8 cellular contexts compared by ENCODE assay signal in the genomic region with DNA sequence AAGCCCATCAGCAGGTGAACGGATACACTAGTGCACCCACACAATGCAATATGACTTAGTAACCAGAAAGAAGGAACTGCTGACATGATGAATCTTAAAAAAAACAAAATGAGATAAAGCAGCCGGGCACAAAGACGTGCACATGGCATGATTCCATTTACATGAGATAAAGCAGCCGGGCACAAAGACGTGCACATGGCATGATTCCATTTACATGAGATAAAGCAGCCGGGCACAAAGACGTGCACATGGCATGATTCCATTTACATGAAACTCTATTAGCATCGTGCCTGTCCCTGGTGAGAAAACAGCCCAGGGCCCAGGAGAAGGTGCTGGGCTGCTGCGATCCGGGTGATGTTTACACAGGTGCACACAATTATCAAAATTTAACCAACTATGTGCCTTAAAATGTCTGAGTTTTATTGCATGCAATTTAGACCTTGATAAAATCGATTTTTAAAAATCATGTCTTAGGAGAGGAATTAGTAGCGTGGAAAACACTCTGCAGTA. TPM values are rescaled to one million over a fixed set of nuclear protein-coding genes. Genes with fewer than 3 reads are reported as not detected.
DNase-seq lines count a peak whose midpoint lies in the region; FAIRE-seq and TF ChIP-seq lines count a peak whose summit lies in the region.
"Not testable (repeated sequence)": the region's sequence is repeated elsewhere in the genome, so short reads cannot be mapped to it uniquely, and the experiment has no call there.

No MANE protein-coding gene starts in this region.

- H3K4me1 Mint-ChIP-seq in Caco-2 (ENCODE audit: low read depth, unreplicated experiment) = peaks cover 16% of the 10 kb centered on the region
- H3K4me1 Mint-ChIP-seq in activated CD4-positive, alpha-beta memory T cell treated with anti-CD3 and anti-CD28 coated beads for 36 hours (ENCODE audit: low read depth) = peaks cover 56% of the 10 kb centered on the region
- H3K4me1 Mint-ChIP-seq in astrocyte (ENCODE audit: low read depth, unreplicated experiment) = peaks cover 14% of the 10 kb centered on the region
- peaks cover 53% of the 10 kb centered on the region for H3K4me1 Mint-ChIP-seq in nephron
- peaks cover 57% of the 10 kb centered on the region for H3K4me1 Mint-ChIP-seq in type B pancreatic cell (ENCODE audit: unreplicated experiment)

- H3K27me3 Mint-ChIP-seq in Caco-2 (ENCODE audit: insufficient read depth, unreplicated experiment); activated CD4-positive, alpha-beta memory T cell treated with anti-CD3 and anti-CD28 coated beads for 36 hours; astrocyte (ENCODE audit: low read depth, unreplicated experiment); nephron (ENCODE audit: low read depth); type B pancreatic cell: not testable (repeated sequence)

- H3K9ac ChIP-seq in astrocyte (ENCODE audit: low read length) = not testable (repeated sequence)

- H3K36me3 Mint-ChIP-seq in Caco-2 (ENCODE audit: insufficient read depth, unreplicated experiment); astrocyte (ENCODE audit: low read depth, unreplicated experiment); nephron (ENCODE audit: low read depth); type B pancreatic cell: not testable (repeated sequence)
- peaks cover 22% of the 10 kb centered on the region for H3K36me3 Mint-ChIP-seq in activated CD4-positive, alpha-beta memory T cell treated with anti-CD3 and anti-CD28 coated beads for 36 hours

- H4K20me1 ChIP-seq in OCI-LY7 (ENCODE audit: insufficient read depth, low read length) = peaks cover 26% of the 10 kb centered on the region
- peaks cover 71% of the 10 kb centered on the region for H4K20me1 ChIP-seq in astrocyte (ENCODE audit: insufficient read depth, low read length)

- POLR2A ChIA-PET in Caco-2 (lab: Charles Lee); OCI-LY7 (lab: Charles Lee); activated CD4-positive, alpha-beta memory T cell treated with anti-CD3 and anti-CD28 coated beads for 36 hours (lab: Charles Lee): not testable (repeated sequence)

- H3K4me1 ChIP-seq in Caco-2 (peaks cover 13% of the 10 kb centered on the region), OCI-LY7 (ENCODE audit: insufficient read depth, low read length, poor library complexity, severe bottlenecking) (peaks cover 57% of the 10 kb centered on the region), astrocyte (ENCODE audit: insufficient read depth, low read length) (peaks cover 33% of the 10 kb centered on the region), right atrium auricular region (peaks cover 0 to 88% of the 10 kb centered on the region in 2 donors)

- not testable (repeated sequence) for FAIRE-seq in astrocyte (lab: Jason Lieb, UNC)

- not testable (repeated sequence) for H2AFZ ChIP-seq in OCI-LY7 (ENCODE audit: low read length); astrocyte (ENCODE audit: low read depth, low read length)

- not testable (repeated sequence) for TF ChIP-seq CTCF in Caco-2 (IDR thresholded peaks at IDR 0.05; ENCODE audit: insufficient read depth in 1 of 2, low read depth in 1 of 2, low read length in 1 of 2, severe bottlenecking in 1 of 2, unreplicated experiment in 1 of 2); OCI-LY7 (conservative IDR thresholded peaks at IDR 0.05; ENCODE audit: low read length); astrocyte (IDR thresholded peaks at IDR 0.05; ENCODE audit: insufficient read depth, low read depth, low read length); right atrium auricular region (IDR thresholded peaks at IDR 0.05); nephron (IDR thresholded peaks at IDR 0.05; ENCODE audit: unreplicated experiment in 3 of 3); type B pancreatic cell (conservative IDR thresholded peaks at IDR 0.05)

- intact Hi-C loops in Caco-2 (cut with micrococcal nuclease; ENCODE audit: unreplicated experiment); activated CD4-positive, alpha-beta memory T cell treated with anti-CD3 and anti-CD28 coated beads for 36 hours (cut with micrococcal nuclease): not testable (repeated sequence)
- intact Hi-C loops in OCI-LY7 (cut with micrococcal nuclease; ENCODE audit: unreplicated experiment) = loop anchor here (2.0 kb wide), 1 partner anchor 29 kb away; the partner anchor contains the start of gene TBC1D22A

- H3K4me2 ChIP-seq in OCI-LY7 (ENCODE audit: low read length) = peak overlapping the region; percentile 90
- peak overlapping the region; percentile 56 for H3K4me2 ChIP-seq in astrocyte (ENCODE audit: low read length)

- H3K27ac Mint-ChIP-seq in Caco-2 (ENCODE audit: unreplicated experiment); astrocyte (ENCODE audit: unreplicated experiment): not testable (repeated sequence)
- peak overlapping the region; percentile 93 for H3K27ac Mint-ChIP-seq in activated CD4-positive, alpha-beta memory T cell treated with anti-CD3 and anti-CD28 coated beads for 36 hours
- H3K27ac Mint-ChIP-seq in nephron = peak overlapping the region; percentile 57 to 80 (median 67)
- peak overlapping the region; percentile 53 for H3K27ac Mint-ChIP-seq in type B pancreatic cell

- H3K27ac ChIP-seq in OCI-LY7 (ENCODE audit: low read depth, low read length, poor library complexity, severe bottlenecking) (peak overlapping the region; percentile 56), right atrium auricular region (peak overlapping the region; percentile 97)
- H3K27ac ChIP-seq in astrocyte (ENCODE audit: low read depth, low read length) = not testable (repeated sequence)

- not testable (repeated sequence) for H3K36me3 ChIP-seq in Caco-2 (ENCODE audit: control insufficient read depth, insufficient read depth, low read length); OCI-LY7 (ENCODE audit: insufficient read depth, low read length); astrocyte (ENCODE audit: insufficient read depth, low read length); right atrium auricular region

- BruUV-seq in Caco-2 (replicated peaks; lab: Mats Ljungman, UMichigan) (TSS peak; percentile 13), OCI-LY7 (replicated peaks; lab: Mats Ljungman, UMichigan) (TSS peak; percentile 41)

- peaks cover 34% of the 10 kb centered on the region; the same call in 1 of the 2 replicates for H3K79me2 ChIP-seq in OCI-LY7 (ENCODE audit: insufficient read depth, low read depth, low read length)
- H3K79me2 ChIP-seq in astrocyte (ENCODE audit: insufficient read depth, low read length) = peaks cover 85% of the 10 kb centered on the region

- not testable (repeated sequence) for H3K4me3 ChIP-seq in Caco-2 (ENCODE audit: low read depth, low read length); astrocyte (ENCODE audit: insufficient read depth, low read depth, low read length); right atrium auricular region
- H3K4me3 ChIP-seq in OCI-LY7 (ENCODE audit: low read depth, low read length, poor library complexity, severe bottlenecking) = peak overlapping the region; percentile 77

- not testable (repeated sequence) for DNase-seq in Caco-2; OCI-LY7 (ENCODE audit: low spot score); activated CD4-positive, alpha-beta memory T cell treated with anti-CD3 and anti-CD28 coated beads for 36 hours; astrocyte (ENCODE audit: low read depth); right atrium auricular region (ENCODE audit: low spot score); type B pancreatic cell (ENCODE audit: extremely low spot score, unreplicated experiment)
- peak; percentile 73 for DNase-seq in NCI-H146 treated with DMSO at 0.1 percent for 48 hours (lab: John Stamatoyannopoulos, UW; ENCODE audit: unreplicated experiment)

- H3K9me3 ChIP-seq in Caco-2; OCI-LY7 (ENCODE audit: low read length); astrocyte (ENCODE audit: insufficient read depth, low read depth, low read length); right atrium auricular region: not testable (repeated sequence)

- not testable (repeated sequence) for H3K4me3 Mint-ChIP-seq in Caco-2 (ENCODE audit: unreplicated experiment); astrocyte (ENCODE audit: unreplicated experiment)
- H3K4me3 Mint-ChIP-seq in activated CD4-positive, alpha-beta memory T cell treated with anti-CD3 and anti-CD28 coated beads for 36 hours = peak overlapping the region; percentile 55
- H3K4me3 Mint-ChIP-seq in nephron = peak overlapping the region in 2 of 3 experiments; percentile 29 to 69
- peak overlapping the region; percentile 78 for H3K4me3 Mint-ChIP-seq in type B pancreatic cell

- not testable (repeated sequence) for H3K9me3 Mint-ChIP-seq in Caco-2 (ENCODE audit: unreplicated experiment); activated CD4-positive, alpha-beta memory T cell treated with anti-CD3 and anti-CD28 coated beads for 36 hours; astrocyte (ENCODE audit: unreplicated experiment); nephron; type B pancreatic cell

- H3K9me2 ChIP-seq in OCI-LY7 (ENCODE audit: insufficient read depth, low read length) = not testable (repeated sequence)

- CTCF ChIA-PET in Caco-2 (lab: Charles Lee); OCI-LY7 (lab: Charles Lee; ENCODE audit: unreplicated experiment): not testable (repeated sequence)
- CTCF ChIA-PET in activated CD4-positive, alpha-beta memory T cell treated with anti-CD3 and anti-CD28 coated beads for 36 hours (lab: Charles Lee) = interaction anchor here (0.7 kb wide), 1 partner anchor 170 kb away, joined by 4 read pairs; no protein-coding TSS in a partner anchor

- not testable (repeated sequence) for H3K27me3 ChIP-seq in Caco-2 (replicated peaks; ENCODE audit: control insufficient read depth, insufficient read depth, low read length); astrocyte (ENCODE audit: insufficient read depth, low read length); right atrium auricular region

RNA-seq across cellular contexts. Expression of gene CERK, which starts 3.8 kb away (rescaled TPM):
- total RNA-seq in Caco-2 (2022) (35.0 and 37.6 TPM in 2 replicates), OCI-LY7 (2022) (34.6 and 36.6 TPM in 2 replicates), astrocyte (18.8 and 23.2 TPM in 2 replicates), right atrium auricular region (10 to 100 TPM; 46.0 to 59.8 TPM), type B pancreatic cell (ENCODE audit: low replicate concordance) (43.3 and 67.5 TPM in 2 replicates)
- total RNA-seq in OCI-LY7 (2014; rRNA removed; shearing (Covaris generic)) = 47.9 and 48.1 TPM in 2 replicates
- 10 to 100 TPM; 54.4 to 55.0 TPM for total RNA-seq in activated CD4-positive, alpha-beta memory T cell treated with anti-CD3 and anti-CD28 coated beads for 36 hours

RNA-seq across cellular contexts. Expression of gene TBC1D22A, which starts 28.2 kb away (rescaled TPM):
- total RNA-seq in Caco-2 (2022) (26.7 and 32.6 TPM in 2 replicates), OCI-LY7 (2022) (43.2 and 43.9 TPM in 2 replicates), astrocyte (20.9 and 24.2 TPM in 2 replicates), right atrium auricular region (10 to 100 TPM; 11.5 to 15.4 TPM), type B pancreatic cell (ENCODE audit: low replicate concordance) (16.2 and 24.6 TPM in 2 replicates)
- total RNA-seq in OCI-LY7 (2014; rRNA removed; shearing (Covaris generic)) = 15.0 and 22.3 TPM in 2 replicates
- 10 to 100 TPM; 33.2 to 34.9 TPM for total RNA-seq in activated CD4-positive, alpha-beta memory T cell treated with anti-CD3 and anti-CD28 coated beads for 36 hours
